Comparison of ENCODE assay signal across 24 cellular contexts in the genomic region with DNA sequence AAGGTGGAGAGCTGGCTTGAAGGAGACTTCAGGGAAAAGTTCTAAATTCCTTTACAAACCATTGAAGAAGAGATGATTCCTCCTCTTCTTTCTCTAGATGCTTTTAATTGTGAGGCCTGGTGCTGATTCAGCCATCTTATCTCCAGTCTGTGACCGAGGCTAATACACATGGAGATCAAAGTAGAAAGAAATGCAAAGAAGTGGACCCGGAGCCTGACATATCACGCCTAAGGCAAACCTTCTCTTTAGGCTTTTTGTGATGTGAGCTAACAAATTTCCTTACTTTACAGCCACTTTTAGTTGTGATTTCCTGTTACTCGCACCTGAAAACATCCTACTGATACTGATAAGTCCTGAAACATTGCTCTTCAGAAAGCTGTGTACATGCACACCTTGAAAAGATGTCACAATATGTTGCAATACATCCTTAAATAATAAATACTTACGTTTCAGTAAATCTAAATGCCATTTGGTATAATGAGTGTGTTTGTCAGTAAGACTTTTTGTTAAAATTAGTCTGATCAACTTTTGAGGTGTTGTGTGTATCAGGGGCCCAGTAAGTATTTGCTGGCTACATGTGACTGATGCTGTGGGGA.
"Had no signal": no experiment of that assay in that cellular context is flagged by ENCODE, and none has a peak within 500 bp of the region (broad histone marks: within the 10 kb centered on the region; RNA-seq: fewer than 3 reads in every experiment).

No MANE protein-coding gene starts in this region.

- H2AFZ ChIP-seq: neural progenitor cell, parathyroid adenoma had no signal

- H3K4me2 ChIP-seq: neural progenitor cell had no signal

- H3K79me2 ChIP-seq: parathyroid adenoma had no signal

- H3K27ac ChIP-seq: neural progenitor cell, ovary, parathyroid adenoma, psoas muscle, skin epidermis, stomach, thoracic aorta, thyroid gland, tibial nerve, upper lobe of right lung, uterus had no signal

- H3K36me3 ChIP-seq: neural progenitor cell, ovary, stomach, thoracic aorta, thyroid gland, tibial nerve, upper lobe of right lung, uterus had no signal

- H3K9me3 ChIP-seq: ovary, psoas muscle, stomach, thoracic aorta, thyroid gland, tibial nerve, upper lobe of right lung, uterus had no signal

- H3K4me1 ChIP-seq: neural progenitor cell, parathyroid adenoma, psoas muscle, stomach, thyroid gland, tibial nerve, upper lobe of right lung, uterus had no signal

- DNase-seq: naive thymus-derived CD4-positive, alpha-beta T cell; natural killer cell; occipital lobe; ovary; posterior cingulate gyrus; psoas muscle; right cardiac atrium; stimulated activated CD4-positive, alpha-beta T cell treated with anti-CD3 and anti-CD28 coated beads, Interleukin-15, amount 100 ng/mL, for 24 hours; stimulated activated CD4-positive, alpha-beta T cell treated with anti-CD3 and anti-CD28 coated beads, Interleukin-2, amount 100 ng/mL, for 24 hours; stimulated activated CD4-positive, alpha-beta T cell treated with anti-CD3 and anti-CD28 coated beads, Interleukin-2, amount 100 ng/mL, for 48 hours; stimulated activated CD4-positive, alpha-beta T cell treated with anti-CD3 and anti-CD28 coated beads, Interleukin-4, amount 100 ng/mL, for 24 hours; stimulated activated naive B cell treated with anti-CD40 and anti-IgM and Interleukin-4, amounts not matched to agents 10 μg/mL and 1 μg/mL and 100 μg/mL, for 72 hours; stimulated activated naive CD4-positive, alpha-beta T cell treated with Interleukin-2 at 50 U/mL for 16 hours; stomach; thyroid gland; upper lobe of right lung; uterus had no signal

- H3K4me3 ChIP-seq: neural progenitor cell, ovary, psoas muscle, skin epidermis, stomach, thoracic aorta, thyroid gland, tibial nerve, upper lobe of right lung, uterus had no signal

- H3K27me3 ChIP-seq: neural progenitor cell, ovary, stomach, thyroid gland, tibial nerve, upper lobe of right lung, uterus had no signal

- H3K9ac ChIP-seq: neural progenitor cell, parathyroid adenoma had no signal

- ATAC-seq: naive thymus-derived CD4-positive, alpha-beta T cell; natural killer cell; psoas muscle; right cardiac atrium; sciatic nerve; stimulated activated effector memory CD8-positive, alpha-beta T cell treated with anti-CD3 and anti-CD28 coated beads, Interleukin-12 subunit alpha, Interleukin-12 subunit beta, amount 100 ng/mL, for 72 hours; stimulated activated naive B cell treated with anti-CD40 and anti-IgM and Interleukin-4, amounts not matched to agents 10 μg/mL and 1 μg/mL and 100 μg/mL, for 72 hours; upper lobe of right lung had no signal
